8 cellular contexts compared by ENCODE assay signal in genomic region chr5:9544502-9545300, GRCh38. TPM values are rescaled to one million over a fixed set of nuclear protein-coding genes. Genes with fewer than 3 reads are reported as not detected.
DNase-seq lines count a peak whose midpoint lies in the region; ATAC-seq and TF ChIP-seq lines count a peak whose summit lies in the region.

No MANE protein-coding gene starts in this region.

- H3K4me3 ChIP-seq in epithelial cell of esophagus (ENCODE audit: low read length), result peak overlapping the region; percentile 56

- TF ChIP-seq CTCF in epithelial cell of esophagus (IDR thresholded peaks at IDR 0.05; ENCODE audit: insufficient read depth, low read depth, low read length, missing control alignments), result peak; percentile 84

- peak; percentile 88 for DNase-seq in EL
- peak; percentile 87 for DNase-seq in M059J (ENCODE audit: low read depth)
- DNase-seq in activated CD4-positive, alpha-beta T cell treated with anti-CD3 and anti-CD28 coated beads for 4 hours, result peak; percentile 31 to 35
- peak; percentile 85 for DNase-seq in epithelial cell of esophagus (ENCODE audit: low read depth)
- peak; percentile 95 for DNase-seq in mesenteric fat pad (ENCODE audit: low spot score)
- DNase-seq in stimulated activated CD8-positive, alpha-beta memory T cell treated with anti-CD3 and anti-CD28 coated beads, Interleukin-15, amount 100 ng/mL, for 48 hours (ENCODE audit: low read depth in 2 of 2), result peak; percentile 9 to 22

- ATAC-seq in GM21717 (IDR thresholded peaks at IDR 0.05; ENCODE audit: unreplicated experiment) (peak; percentile 77), GM19467 (IDR thresholded peaks at IDR 0.05; ENCODE audit: unreplicated experiment) (no peak)

RNA-seq across cellular contexts. Expression of gene SEMA5A, which starts 1.2 kb away (rescaled TPM):
- total RNA-seq in M059J (2014; rRNA removed; shearing (Covaris generic)), result 10.5 and 18.6 TPM in 2 replicates
- total RNA-seq in mesenteric fat pad, result 7.9 TPM

Comparison
In these comparisons a context has a peak if more than half of its experiments do, and no peak if none do; other contexts are left out.
1. DNase-seq: peak in every context shown above with its lines; median percentile 95 in mesenteric fat pad; 88 in EL; 87 in M059J; 85 in epithelial cell of esophagus; 33 in activated CD4-positive, alpha-beta T cell treated with anti-CD3 and anti-CD28 coated beads for 4 hours; 16 in stimulated activated CD8-positive, alpha-beta memory T cell treated with anti-CD3 and anti-CD28 coated beads, Interleukin-15, amount 100 ng/mL, for 48 hours.